In genomic region chr2:98471402-98472131, GRCh38 we compare ENCODE assay signal across 15 cellular contexts. TPM values are rescaled to one million over a fixed set of nuclear protein-coding genes. Genes with fewer than 3 reads are reported as not detected.
DNase-seq lines count a peak whose midpoint lies in the region; ATAC-seq and TF ChIP-seq lines count a peak whose summit lies in the region.
"Had no signal": no experiment of that assay in that cellular context is flagged by ENCODE, and none has a peak within 500 bp of the region (broad histone marks: within the 10 kb centered on the region; RNA-seq: fewer than 3 reads in every experiment).

No MANE protein-coding gene starts in this region.

- no peak for TF ChIP-seq POLR2A in prostate gland (IDR thresholded peaks at IDR 0.05)

- no peaks in the 10 kb centered on the region for H3K9me3 ChIP-seq in neutrophil
- no peaks in the 10 kb centered on the region for H3K9me3 ChIP-seq in prostate gland
- H3K9me3 ChIP-seq: gastrocnemius medialis had no signal

- DNase-seq in activated effector memory CD4-positive, alpha-beta T cell treated with anti-CD3 and anti-CD28 coated beads, Interleukin-2, amount 50 U/mL, for 16 hours: peak; percentile 45
- DNase-seq in activated effector memory CD4-positive, alpha-beta T cell treated with Interleukin-2 at 50 U/mL for 16 hours: no peak
- no peak for DNase-seq in Jurkat, Clone E6-1 (ENCODE audit: low read depth, low spot score)
- DNase-seq in activated naive CD8-positive, alpha-beta T cell treated with anti-CD3 and anti-CD28 coated beads, Interleukin-2, amount 10 ng/mL, durations not matched to agents 7 days and 5 days: peak; percentile 14
- no peak for DNase-seq in prostate gland (ENCODE audit: low spot score)
- no peak for DNase-seq in osteocyte (ENCODE audit: extremely low spot score, unreplicated experiment)
- DNase-seq: cerebellar nuclear complex; gastrocnemius medialis; H7; NCI-H2107; NCI-H82; stimulated activated CD4-positive, alpha-beta T cell treated with anti-CD3 and anti-CD28 coated beads, Interleukin-4, amount 100 ng/mL, for 24 hours had no signal

- H3K27me3 ChIP-seq in neutrophil: no peaks in the 10 kb centered on the region
- no peaks in the 10 kb centered on the region for H3K27me3 ChIP-seq in prostate gland (replicated peaks; ENCODE audit: insufficient read depth)
- H3K27me3 ChIP-seq: gastrocnemius medialis had no signal

- 77% methylated on average over 10 of the region's 10 CpGs for WGBS in prostate gland

- peak overlapping the region; percentile 76 for H3K4me3 Mint-ChIP-seq in activated naive CD8-positive, alpha-beta T cell treated with anti-CD3 and anti-CD28 coated beads, Interleukin-2, amount 10 ng/mL, durations not matched to agents 7 days and 5 days
- H3K4me3 Mint-ChIP-seq in osteocyte (ENCODE audit: unreplicated experiment): no peak overlapping the region

- H3K36me3 ChIP-seq in neutrophil (no peaks in the 10 kb centered on the region), prostate gland (no peaks in the 10 kb centered on the region)
- H3K36me3 ChIP-seq: gastrocnemius medialis had no signal

- peaks cover 36 to 87% of the 10 kb centered on the region in 2 experiments for H3K4me1 ChIP-seq in neutrophil (ENCODE audit: control insufficient read depth in 1 of 2, insufficient read depth in 1 of 2, low read depth in 1 of 2, low read length in 1 of 2)
- H3K4me1 ChIP-seq in prostate gland (replicated peaks): no peaks in the 10 kb centered on the region

- H3K27ac ChIP-seq in neutrophil (peak overlapping the region; percentile 27), prostate gland (no peak overlapping the region)
- H3K27ac ChIP-seq: gastrocnemius medialis had no signal

- TF ChIP-seq CTCF in neutrophil (IDR thresholded peaks at IDR 0.05): no peak
- no peak for TF ChIP-seq CTCF in prostate gland (IDR thresholded peaks at IDR 0.05)
- no peak for TF ChIP-seq CTCF in osteocyte (IDR thresholded peaks at IDR 0.05)

- H3K27ac Mint-ChIP-seq in activated naive CD8-positive, alpha-beta T cell treated with anti-CD3 and anti-CD28 coated beads, Interleukin-2, amount 10 ng/mL, durations not matched to agents 7 days and 5 days: peak overlapping the region; percentile 88
- no peak overlapping the region for H3K27ac Mint-ChIP-seq in osteocyte (ENCODE audit: unreplicated experiment)

- no peaks in the 10 kb centered on the region for H3K27me3 Mint-ChIP-seq in activated naive CD8-positive, alpha-beta T cell treated with anti-CD3 and anti-CD28 coated beads, Interleukin-2, amount 10 ng/mL, durations not matched to agents 7 days and 5 days
- no peaks in the 10 kb centered on the region for H3K27me3 Mint-ChIP-seq in osteocyte (ENCODE audit: unreplicated experiment)

- H3K9me3 Mint-ChIP-seq in activated naive CD8-positive, alpha-beta T cell treated with anti-CD3 and anti-CD28 coated beads, Interleukin-2, amount 10 ng/mL, durations not matched to agents 7 days and 5 days: no peaks in the 10 kb centered on the region
- no peaks in the 10 kb centered on the region for H3K9me3 Mint-ChIP-seq in osteocyte (ENCODE audit: unreplicated experiment)

- POLR2A ChIA-PET in activated naive CD8-positive, alpha-beta T cell treated with anti-CD3 and anti-CD28 coated beads, Interleukin-2, amount 10 ng/mL, durations not matched to agents 7 days and 5 days (lab: Charles Lee): interaction anchor here (0.9 to 5.0 kb wide), 10 partner anchors 8 to 44 kb away, joined by 3 to 28 read pairs (median 6); no protein-coding TSS in a partner anchor

- intact Hi-C loops in prostate gland (cut with DNase I): no loop called here

- H3K4me1 Mint-ChIP-seq in activated naive CD8-positive, alpha-beta T cell treated with anti-CD3 and anti-CD28 coated beads, Interleukin-2, amount 10 ng/mL, durations not matched to agents 7 days and 5 days: peaks cover 79% of the 10 kb centered on the region
- H3K4me1 Mint-ChIP-seq in osteocyte (ENCODE audit: unreplicated experiment): peaks cover 20% of the 10 kb centered on the region

- H3K36me3 Mint-ChIP-seq in activated naive CD8-positive, alpha-beta T cell treated with anti-CD3 and anti-CD28 coated beads, Interleukin-2, amount 10 ng/mL, durations not matched to agents 7 days and 5 days: peaks cover 30% of the 10 kb centered on the region
- H3K36me3 Mint-ChIP-seq in osteocyte (ENCODE audit: unreplicated experiment): no peaks in the 10 kb centered on the region

- ATAC-seq in activated naive CD8-positive, alpha-beta T cell treated with anti-CD3 and anti-CD28 coated beads, Interleukin-2, amount 10 ng/mL, durations not matched to agents 7 days and 5 days (ENCODE audit: low read depth): no peak
- ATAC-seq in GM18502 (IDR thresholded peaks at IDR 0.05; ENCODE audit: poor library complexity, unreplicated experiment): no peak
- ATAC-seq: gastrocnemius medialis had no signal

- peak overlapping the region; percentile 11 for H3K4me3 ChIP-seq in Jurkat, Clone E6-1 (ENCODE audit: low read length)
- no peak overlapping the region for H3K4me3 ChIP-seq in neutrophil (ENCODE audit: low read depth in 1 of 2, low read length in 1 of 2)
- no peak overlapping the region for H3K4me3 ChIP-seq in prostate gland
- H3K4me3 ChIP-seq: gastrocnemius medialis, lung had no signal

RNA-seq across cellular contexts. Expression of gene INPP4A, which starts 26.9 kb away (rescaled TPM):
- polyA plus RNA-seq in Jurkat, Clone E6-1 (2012; ENCODE audit: insufficient read depth, insufficient read length): 41.7 TPM
- 100 to 1,000 TPM; 147 to 159 TPM for total RNA-seq in activated naive CD8-positive, alpha-beta T cell treated with anti-CD3 and anti-CD28 coated beads, Interleukin-2, amount 10 ng/mL, durations not matched to agents 7 days and 5 days
- total RNA-seq in prostate gland: 10 to 100 TPM; 12.9 to 49.8 TPM
- total RNA-seq in osteocyte: 31.4 and 31.5 TPM in 2 replicates

Comparison
In these comparisons a context has a peak if more than half of its experiments do, and no peak if none do; other contexts are left out.
1. DNase-seq: peak in activated effector memory CD4-positive, alpha-beta T cell treated with anti-CD3 and anti-CD28 coated beads, Interleukin-2, amount 50 U/mL, for 16 hours (single experiment) and activated naive CD8-positive, alpha-beta T cell treated with anti-CD3 and anti-CD28 coated beads, Interleukin-2, amount 10 ng/mL, durations not matched to agents 7 days and 5 days (single experiment); none in activated effector memory CD4-positive, alpha-beta T cell treated with Interleukin-2 at 50 U/mL for 16 hours (single experiment), Jurkat, Clone E6-1 (single experiment), prostate gland (single experiment) and osteocyte (single experiment).